In genomic region chr12:124675881-124676688, GRCh38 we compare ENCODE assay signal across 1 cellular context.
TF ChIP-seq lines count a peak whose summit lies in the region.

No MANE protein-coding gene starts in this region.

TF ChIP-seq in HCT116, 20 proteins besides CTCF, POLR2A, EP300 and RAD21 (continued from another document):
- TF ChIP-seq CEBPB (IDR thresholded peaks at IDR 0.05; ENCODE audit: low read depth), result no peak
- no peak for TF ChIP-seq SP1 (IDR thresholded peaks at IDR 0.05; ENCODE audit: low read depth)
- no peak for TF ChIP-seq EZH2phosphoT487 (IDR thresholded peaks at IDR 0.05; ENCODE audit: borderline replicate concordance)
- TF ChIP-seq ZFX (IDR thresholded peaks at IDR 0.05), result no peak
